27 cellular contexts compared by ENCODE assay signal in genomic region chr1:156658496-156658895, GRCh38. TPM values are rescaled to one million over a fixed set of nuclear protein-coding genes. Genes with fewer than 3 reads are reported as not detected.
DNase-seq lines count a peak whose midpoint lies in the region; ATAC-seq, FAIRE-seq and TF ChIP-seq lines count a peak whose summit lies in the region.
"Had no signal": no experiment of that assay in that cellular context is flagged by ENCODE, and none has a peak within 500 bp of the region (broad histone marks: within the 10 kb centered on the region; RNA-seq: fewer than 3 reads in every experiment).

No MANE protein-coding gene starts in this region.

- no peak overlapping the region for H2BK20ac ChIP-seq in H1 (ENCODE audit: low read length)

- H2BK120ac ChIP-seq in H1 (replicated peaks; ENCODE audit: low read depth, low read length), result no peak overlapping the region

- WGBS in heart right ventricle, 2 donors, result 90% methylated on average over 14 of the region's 14 CpGs
- 91% methylated on average over 14 of the region's 14 CpGs; no CpG with 5 or more reads in 1 of the 2 experiments for WGBS in H1 (ENCODE audit: extremely low coverage in 1 of 2, insufficient coverage in 1 of 2, insufficient read length in 1 of 2, insufficient replicate concordance in 2 of 2, low coverage in 1 of 2, low lambda C conversion rate in 2 of 2, missing lambda C conversion rate in 1 of 2), 2 experiments

- H3K79me1 ChIP-seq in H1 (ENCODE audit: low read depth, low read length), result no peaks in the 10 kb centered on the region

- H2BK12ac ChIP-seq in H1 (ENCODE audit: low read depth, low read length), result peak overlapping the region; percentile 52; the same call in 1 of the 2 replicates

- H2BK15ac ChIP-seq in H1 (ENCODE audit: low read length), result no peak overlapping the region

- H3K4me1 ChIP-seq in heart right ventricle, result peaks cover 43 to 68% (median 63%) of the 10 kb centered on the region in 9 donors
- peaks cover 18 to 37% (median 32%) of the 10 kb centered on the region in 4 experiments for H3K4me1 ChIP-seq in H1 (replicated peaks in 1 of 4; ENCODE audit: control insufficient read depth in 3 of 4, insufficient read depth in 4 of 4, low read length in 3 of 4)

- H3K9me3 ChIP-seq in heart right ventricle (no peaks in the 10 kb centered on the region), H1 (ENCODE audit: insufficient read depth in 2 of 2, low read depth in 1 of 2, low read length in 1 of 2) (no peaks in the 10 kb centered on the region)
- H3K9me3 ChIP-seq: A549, vagina had no signal

- DNase-seq in Right ventricle myocardium superior, result peak; percentile 39
- DNase-seq in heart right ventricle, result no peak
- peak; percentile 61 to 77 for DNase-seq in SHP77 (lab: John Stamatoyannopoulos, UW)
- DNase-seq in H1 (ENCODE audit: low read depth in 1 of 2, low spot score in 2 of 2), result no peak
- DNase-seq in NCI-H187 treated with DMSO at 0.1 percent for 48 hours (lab: John Stamatoyannopoulos, UW), result no peak
- DNase-seq in NCI-H526 treated with DMSO at 0.1 percent for 48 hours (lab: John Stamatoyannopoulos, UW), result no peak
- no peak for DNase-seq in NCI-H2196 treated with DMSO at 0.1 percent for 48 hours (lab: John Stamatoyannopoulos, UW; ENCODE audit: unreplicated experiment)
- DNase-seq: activated CD8-positive, alpha-beta memory T cell treated with anti-CD3 and anti-CD28 coated beads, Interleukin-2, amount 10 ng/mL, durations not matched to agents 7 days and 5 days; AML-193; aorta; central memory CD4-positive, alpha-beta T cell; islet precursor cell; naive B cell; NCI-H1092 treated with DMSO at 0.1 percent for 48 hours; NCI-H2029; occipital lobe; stimulated activated naive CD8-positive, alpha-beta T cell treated with anti-CD3 and anti-CD28 coated beads, Interleukin-15, Interleukin-2, amounts not matched to agents 100 U/mL and 50 U/mL, for 24 hours; T-helper 9 cell had no signal

- POLR2A ChIA-PET in H1 (lab: Charles Lee; ENCODE audit: partially characterized antibody), result interaction anchor here (2.1 to 12.0 kb wide), 5 partner anchors 10 to 47 kb away, joined by 7 to 419 read pairs (median 10); partner anchors contain the start of genes CRABP2 and NES

- no peak overlapping the region for H3K4me2 ChIP-seq in H1 (ENCODE audit: insufficient read depth in 1 of 2, low read depth in 2 of 2, low read length in 2 of 2)

- no peak overlapping the region for H2BK5ac ChIP-seq in H1 (ENCODE audit: low read depth, low read length)

- no peak for TF ChIP-seq CTCF in heart right ventricle (IDR thresholded peaks at IDR 0.05)
- no peak for TF ChIP-seq CTCF in H1 (IDR thresholded peaks at IDR 0.05; ENCODE audit: control extremely low read depth in 1 of 3, insufficient read depth in 1 of 3, low read depth in 1 of 3, low read length in 3 of 3)

- no peak for TF ChIP-seq POLR2A in H1 (IDR thresholded peaks at IDR 0.05; ENCODE audit: control extremely low read depth in 1 of 2, low read depth in 2 of 2, low read length in 2 of 2)

- H3K27ac ChIP-seq in heart right ventricle, result no peak overlapping the region
- H3K27ac ChIP-seq in H1 (ENCODE audit: low read depth, low read length), result no peak overlapping the region
- H3K27ac ChIP-seq: VCaP had no signal

- no peaks in the 10 kb centered on the region for H4K20me1 ChIP-seq in H1 (replicated peaks in 1 of 2; ENCODE audit: control insufficient read depth in 1 of 2, insufficient read depth in 2 of 2, low read length in 2 of 2)

- CTCF ChIA-PET in H1 (lab: Charles Lee; ENCODE audit: partially characterized antibody), result interaction anchor here (0.7 to 66.0 kb wide), 12 partner anchors 9 to 267 kb away, joined by 3 to 4284 read pairs (median 4); partner anchors contain the start of genes BCAN, CRABP2, HAPLN2 and ISG20L2

- H2AK5ac ChIP-seq in H1 (ENCODE audit: low read depth, low read length), result no peak overlapping the region

- H3K79me2 ChIP-seq in H1 (ENCODE audit: control insufficient read depth in 1 of 2, insufficient read depth in 2 of 2, low read length in 2 of 2), result no peaks in the 10 kb centered on the region

- no peak for TF ChIP-seq EP300 in H1 (IDR thresholded peaks at IDR 0.05; ENCODE audit: borderline replicate concordance in 1 of 2, low read depth in 2 of 2, low read length in 2 of 2)

- ATAC-seq in Right ventricle myocardium superior (ENCODE audit: poor library complexity) (no peak), heart right ventricle (no peak), GM21619 (IDR thresholded peaks at IDR 0.05; ENCODE audit: unreplicated experiment) (no peak)
- ATAC-seq: A549; activated CD8-positive, alpha-beta memory T cell treated with anti-CD3 and anti-CD28 coated beads, Interleukin-2, amount 10 ng/mL, durations not matched to agents 7 days and 5 days; activated naive CD4-positive, alpha-beta T cell treated with anti-CD3 and anti-CD28 coated beads, Interleukin-2, amount 50 U/mL, for 72 hours; stimulated activated naive CD8-positive, alpha-beta T cell treated with anti-CD3 and anti-CD28 coated beads, Interleukin-15, Interleukin-2, amounts not matched to agents 100 U/mL and 50 U/mL, for 24 hours had no signal

- TF ChIP-seq RAD21 in H1 (IDR thresholded peaks at IDR 0.05 in 1 of 2, conservative IDR thresholded peaks at IDR 0.05 in 1 of 2; ENCODE audit: low read depth in 2 of 2, low read length in 2 of 2), result no peak

- H3K36me3 ChIP-seq in heart right ventricle, result no peaks in the 10 kb centered on the region
- no peaks in the 10 kb centered on the region for H3K36me3 ChIP-seq in H1 (ENCODE audit: control insufficient read depth in 2 of 4, insufficient read depth in 4 of 4, low read length in 3 of 4)
- H3K36me3 ChIP-seq: vagina had no signal

- H3K4me3 ChIP-seq in heart right ventricle, result no peak overlapping the region
- no peak overlapping the region for H3K4me3 ChIP-seq in H1 (ENCODE audit: extremely low read depth in 1 of 4, insufficient read depth in 2 of 4, low read depth in 3 of 4, low read length in 4 of 4)
- H3K4me3 ChIP-seq: vagina had no signal

- H3K9ac ChIP-seq in H1 (replicated peaks in 1 of 4; ENCODE audit: extremely low read depth in 1 of 4, low read depth in 3 of 4, low read length in 3 of 4), result no peak overlapping the region

- no peak overlapping the region for H3K4ac ChIP-seq in H1 (replicated peaks; ENCODE audit: insufficient read length, low read depth, low read length)

- H4K8ac ChIP-seq in H1 (ENCODE audit: extremely low read depth, insufficient read depth, low read length), result no peak overlapping the region; the same call in 1 of the 2 replicates

- no peak overlapping the region for H3K14ac ChIP-seq in H1 (ENCODE audit: insufficient read length)

- intact Hi-C loops in Right ventricle myocardium superior (cut with DNase I), result no loop called here
- intact Hi-C loops in heart right ventricle (cut with DNase I), result loop anchor here in 5 of 10 donors (2.0 to 10.0 kb wide), 5 partner anchors 20 to 274 kb away; no protein-coding TSS in a partner anchor

- peaks cover 0 to 43% (median 28%) of the 10 kb centered on the region in 7 donors for H3K27me3 ChIP-seq in heart right ventricle
- H3K27me3 ChIP-seq in H1 (replicated peaks in 1 of 4; ENCODE audit: control insufficient read depth in 3 of 4, extremely low read depth in 1 of 4, insufficient read depth in 3 of 4, low read length in 3 of 4), result peaks cover 2 to 49% (median 34%) of the 10 kb centered on the region in 4 experiments
- H3K27me3 ChIP-seq: vagina had no signal

- no peak overlapping the region for H4K5ac ChIP-seq in H1 (ENCODE audit: insufficient read length, low read depth, low read length)

- H3K23ac ChIP-seq in H1 (ENCODE audit: insufficient read length), result no peak overlapping the region

- H3K23me2 ChIP-seq in H1 (ENCODE audit: low read depth, low read length), result peaks cover 11% of the 10 kb centered on the region

- no peak overlapping the region for H3K18ac ChIP-seq in H1 (ENCODE audit: extremely low read depth, low read length)

- H4K91ac ChIP-seq in H1 (replicated peaks; ENCODE audit: insufficient read length, low read length), result no peak overlapping the region

- H3K56ac ChIP-seq in H1 (replicated peaks; ENCODE audit: insufficient read length, low read depth, low read length), result no peak overlapping the region

- FAIRE-seq in H1 (lab: Jason Lieb, UNC), result no peak
- FAIRE-seq: A549 had no signal

- no peak overlapping the region for H2AFZ ChIP-seq in H1 (ENCODE audit: low read length)

RNA-seq across cellular contexts. Expression of gene BCAN, which starts 16.6 kb away (rescaled TPM):
- 0.46 TPM for total RNA-seq in Right ventricle myocardium superior
- total RNA-seq in heart right ventricle, result under 1 TPM in 6 of 10 donors, not detected in 4; 0.14 to 0.52 (median 0.24) TPM
- under 1 TPM; 0.20 to 0.29 TPM for polyA plus RNA-seq in heart right ventricle
- 3.8 and 4.5 TPM in 2 replicates for total RNA-seq in H1 (2021; fragmentation: NEBNext Ultra II Directional; extraction: Animal tissue kit (Norgen Biotek cat#: 25700))
- 17.1 and 24.0 TPM in 2 replicates for polyA plus RNA-seq in H1 (2011; rRNA removed)
- 11.2 TPM for polyA plus RNA-seq in H1 (2011; cell fraction: cytosol; rRNA removed)
- polyA plus RNA-seq in H1 (2011; cell fraction: nucleus; rRNA removed), result 25.7 TPM
- 8.8 to 14.0 TPM (median 12.1 TPM) in 4 replicates for polyA plus RNA-seq in H1 (2012, experiment 1 of 2)
- polyA plus RNA-seq in H1 (2012, experiment 2 of 2), result 10.6 TPM
- polyA plus RNA-seq in H1 (2013, experiment 1 of 2), result 8.6 TPM
- polyA plus RNA-seq in H1 (2013, experiment 2 of 2), result 6.8 TPM
- polyA minus RNA-seq in H1 (2011; rRNA and poly(A)+ RNA removed), result 4.3 and 12.9 TPM in 2 replicates
- 7.8 TPM for polyA minus RNA-seq in H1 (2011; cell fraction: cytosol; rRNA and poly(A)+ RNA removed)
- 6.8 TPM for polyA minus RNA-seq in H1 (2011; cell fraction: nucleus; rRNA and poly(A)+ RNA removed)
- total RNA-seq: activated naive CD4-positive, alpha-beta T cell treated with anti-CD3 and anti-CD28 coated beads, Interleukin-2, amount 50 U/mL, for 72 hours; liver; pulmonary artery endothelial cell had no signal
- polyA plus RNA-seq: A549, IgD-negative memory B cell had no signal

RNA-seq across cellular contexts. Expression of gene NES, which starts 18.7 kb away (rescaled TPM):
- total RNA-seq in Right ventricle myocardium superior (103 TPM), heart right ventricle (100 to 1,000 TPM in 9 of 10 donors, 10 to 100 TPM in 1; 84.6 to 389 (median 196) TPM)
- polyA plus RNA-seq in heart right ventricle (100 to 1,000 TPM in 1 of 2 donors, 10 to 100 TPM in 1; 46.8 to 116 TPM), H1 (2011; rRNA removed) (13.3 and 20.3 TPM in 2 replicates)
- 135 and 138 TPM in 2 replicates for total RNA-seq in H1 (2021; fragmentation: NEBNext Ultra II Directional; extraction: Animal tissue kit (Norgen Biotek cat#: 25700))
- 21.1 TPM for polyA plus RNA-seq in H1 (2011; cell fraction: cytosol; rRNA removed)
- 54.8 TPM for polyA plus RNA-seq in H1 (2011; cell fraction: nucleus; rRNA removed)
- 97.4 to 124 TPM (median 113 TPM) in 4 replicates for polyA plus RNA-seq in H1 (2012, experiment 1 of 2)
- polyA plus RNA-seq in H1 (2012, experiment 2 of 2), result 43.3 TPM
- 55.5 TPM for polyA plus RNA-seq in H1 (2013, experiment 1 of 2)
- polyA plus RNA-seq in H1 (2013, experiment 2 of 2), result 53.5 TPM
- 17.2 and 19.2 TPM in 2 replicates for polyA minus RNA-seq in H1 (2011; rRNA and poly(A)+ RNA removed)
- polyA minus RNA-seq in H1 (2011; cell fraction: cytosol; rRNA and poly(A)+ RNA removed), result 31.7 TPM
- 22.7 TPM for polyA minus RNA-seq in H1 (2011; cell fraction: nucleus; rRNA and poly(A)+ RNA removed)
- total RNA-seq: activated CD8-positive, alpha-beta memory T cell treated with anti-CD3 and anti-CD28 coated beads, Interleukin-2, amount 10 ng/mL, durations not matched to agents 7 days and 5 days; activated naive CD4-positive, alpha-beta T cell treated with anti-CD3 and anti-CD28 coated beads, Interleukin-2, amount 50 U/mL, for 72 hours had no signal
- polyA plus RNA-seq: IgD-negative memory B cell had no signal

RNA-seq across cellular contexts. Expression of gene HAPLN2, which starts 39.3 kb away (rescaled TPM):
- total RNA-seq in Right ventricle myocardium superior (1.6 TPM), heart right ventricle (1 to 10 TPM in 3 of 10 donors, under 1 TPM in 6, not detected in 1; 0.24 to 1.7 (median 0.77) TPM)
- polyA plus RNA-seq in heart right ventricle (1 to 10 TPM; 3.0 to 6.3 TPM), H1 (2011; rRNA removed) (0.51 and 1.2 TPM in 2 replicates)
- 0.19 TPM in 1 of 2 replicates, not detected in the other for total RNA-seq in H1 (2021; fragmentation: NEBNext Ultra II Directional; extraction: Animal tissue kit (Norgen Biotek cat#: 25700))
- polyA plus RNA-seq in H1 (2011; cell fraction: cytosol; rRNA removed), result 0.81 TPM
- 3.4 TPM for polyA plus RNA-seq in H1 (2011; cell fraction: nucleus; rRNA removed)
- polyA plus RNA-seq in H1 (2012, experiment 1 of 2), result 0.40 to 0.92 TPM (median 0.72 TPM) in 3 of 4 replicates, not detected in the other
- polyA plus RNA-seq in H1 (2012, experiment 2 of 2), result not detected
- polyA plus RNA-seq in H1 (2013, experiment 1 of 2), result 0.45 TPM
- 0.15 TPM for polyA plus RNA-seq in H1 (2013, experiment 2 of 2)
- polyA minus RNA-seq in H1 (2011; rRNA and poly(A)+ RNA removed), result not detected in 2 replicates
- not detected for polyA minus RNA-seq in H1 (2011; cell fraction: cytosol; rRNA and poly(A)+ RNA removed)
- polyA minus RNA-seq in H1 (2011; cell fraction: nucleus; rRNA and poly(A)+ RNA removed), result 0.50 TPM
- total RNA-seq: activated CD8-positive, alpha-beta memory T cell treated with anti-CD3 and anti-CD28 coated beads, Interleukin-2, amount 10 ng/mL, durations not matched to agents 7 days and 5 days; H4; occipital lobe; pulmonary artery endothelial cell; vagina had no signal
- polyA plus RNA-seq: IgD-negative memory B cell had no signal

RNA-seq across cellular contexts. Expression of gene CRABP2, which starts 46.9 kb away (rescaled TPM):
- 0.59 TPM for total RNA-seq in Right ventricle myocardium superior
- 1 to 10 TPM in 4 of 10 donors, under 1 TPM in 5, not detected in 1; 0.25 to 2.7 (median 0.64) TPM for total RNA-seq in heart right ventricle
- polyA plus RNA-seq in heart right ventricle, result 1 to 10 TPM; 1.5 to 1.8 TPM
- 119 TPM in 2 replicates for total RNA-seq in H1 (2021; fragmentation: NEBNext Ultra II Directional; extraction: Animal tissue kit (Norgen Biotek cat#: 25700))
- 69.2 and 130 TPM in 2 replicates for polyA plus RNA-seq in H1 (2011; rRNA removed)
- polyA plus RNA-seq in H1 (2011; cell fraction: cytosol; rRNA removed), result 79.6 TPM
- 70.9 TPM for polyA plus RNA-seq in H1 (2011; cell fraction: nucleus; rRNA removed)
- polyA plus RNA-seq in H1 (2012, experiment 1 of 2), result 180 to 343 TPM (median 303 TPM) in 4 replicates
- 318 TPM for polyA plus RNA-seq in H1 (2012, experiment 2 of 2)
- polyA plus RNA-seq in H1 (2013, experiment 1 of 2), result 139 TPM
- 143 TPM for polyA plus RNA-seq in H1 (2013, experiment 2 of 2)
- 8.6 and 12.5 TPM in 2 replicates for polyA minus RNA-seq in H1 (2011; rRNA and poly(A)+ RNA removed)
- polyA minus RNA-seq in H1 (2011; cell fraction: cytosol; rRNA and poly(A)+ RNA removed), result 45.7 TPM
- polyA minus RNA-seq in H1 (2011; cell fraction: nucleus; rRNA and poly(A)+ RNA removed), result 11.1 TPM

RNA-seq across cellular contexts. Expression of gene GPATCH4, which starts 57.2 kb away (rescaled TPM):
- total RNA-seq in Right ventricle myocardium superior, result 15.9 TPM
- 10 to 100 TPM in 9 of 10 donors, 1 to 10 TPM in 1; 9.3 to 25.4 (median 13.3) TPM for total RNA-seq in heart right ventricle
- 10 to 100 TPM; 24.1 to 34.5 TPM for polyA plus RNA-seq in heart right ventricle
- 47.9 and 48.5 TPM in 2 replicates for total RNA-seq in H1 (2021; fragmentation: NEBNext Ultra II Directional; extraction: Animal tissue kit (Norgen Biotek cat#: 25700))
- 19.3 and 20.5 TPM in 2 replicates for polyA plus RNA-seq in H1 (2011; rRNA removed)
- polyA plus RNA-seq in H1 (2011; cell fraction: cytosol; rRNA removed), result 41.0 TPM
- polyA plus RNA-seq in H1 (2011; cell fraction: nucleus; rRNA removed), result 26.5 TPM
- 71.6 to 116 TPM (median 83.2 TPM) in 4 replicates for polyA plus RNA-seq in H1 (2012, experiment 1 of 2)
- polyA plus RNA-seq in H1 (2012, experiment 2 of 2), result 13.8 TPM
- polyA plus RNA-seq in H1 (2013, experiment 1 of 2), result 53.9 TPM
- polyA plus RNA-seq in H1 (2013, experiment 2 of 2), result 53.2 TPM
- polyA minus RNA-seq in H1 (2011; rRNA and poly(A)+ RNA removed), result 53.2 and 70.6 TPM in 2 replicates
- polyA minus RNA-seq in H1 (2011; cell fraction: cytosol; rRNA and poly(A)+ RNA removed), result 23.5 TPM
- 85.1 TPM for polyA minus RNA-seq in H1 (2011; cell fraction: nucleus; rRNA and poly(A)+ RNA removed)

Comparison
In these comparisons a context has a peak if more than half of its experiments do, and no peak if none do; other contexts are left out.
1. DNase-seq: peak in Right ventricle myocardium superior (single experiment) and SHP77 (2 of 2); none in heart right ventricle (0 of 2), H1 (0 of 2), NCI-H187 treated with DMSO at 0.1 percent for 48 hours (single experiment), NCI-H526 treated with DMSO at 0.1 percent for 48 hours (single experiment) and NCI-H2196 treated with DMSO at 0.1 percent for 48 hours (single experiment).